Comparison of ENCODE assay signal across 22 cellular contexts in genomic region chr7:91875851-91876250, GRCh38. TPM values are rescaled to one million over a fixed set of nuclear protein-coding genes. Genes with fewer than 3 reads are reported as not detected.
DNase-seq lines count a peak whose midpoint lies in the region; ATAC-seq and TF ChIP-seq lines count a peak whose summit lies in the region.
"Had no signal": no experiment of that assay in that cellular context is flagged by ENCODE, and none has a peak within 500 bp of the region (broad histone marks: within the 10 kb centered on the region; RNA-seq: fewer than 3 reads in every experiment).

No MANE protein-coding gene starts in this region.

- H3K4ac ChIP-seq in IMR-90 (ENCODE audit: low read depth, low read length) = no peak overlapping the region

- intact Hi-C loops in IMR-90 (cut with micrococcal nuclease) = no loop called here

- H3K36me3 ChIP-seq in IMR-90 (ENCODE audit: control insufficient read depth, insufficient read depth, low read length) (peaks cover 6% of the 10 kb centered on the region), SK-N-MC (ENCODE audit: insufficient read depth, low read length) (peaks cover 52% of the 10 kb centered on the region)
- H3K36me3 ChIP-seq: pancreas had no signal

- no peaks in the 10 kb centered on the region for H4K20me1 ChIP-seq in IMR-90 (ENCODE audit: insufficient read depth, low read length)

- TF ChIP-seq RAD21 in IMR-90 (IDR thresholded peaks at IDR 0.05; ENCODE audit: low read length) = no peak

- H2AK5ac ChIP-seq in IMR-90 (ENCODE audit: low read depth, low read length) = no peak overlapping the region

- POLR2A ChIA-PET in IMR-90 (lab: Charles Lee; ENCODE audit: unreplicated experiment) = interaction anchor here (0.6 kb wide), 1 partner anchor 20 kb away, joined by 5 read pairs; no protein-coding TSS in a partner anchor

- H3K27ac ChIP-seq in IMR-90 (ENCODE audit: insufficient read depth, low read length) (no peak overlapping the region), SK-N-MC (peak overlapping the region; percentile 64; the same call in 1 of the 2 replicates)
- H3K27ac ChIP-seq: epithelial cell of prostate, pancreas, spleen, tibial nerve had no signal

- peaks cover 28 to 38% of the 10 kb centered on the region in 2 experiments for H3K79me1 ChIP-seq in IMR-90 (ENCODE audit: low read depth in 1 of 2, low read length in 2 of 2)

- no peaks in the 10 kb centered on the region for H3K27me3 ChIP-seq in IMR-90 (ENCODE audit: control insufficient read depth, insufficient read depth, low read length)
- H3K27me3 ChIP-seq: pancreas, spleen, tibial nerve had no signal

- TF ChIP-seq CTCF in IMR-90 (conservative IDR thresholded peaks at IDR 0.05; ENCODE audit: low read depth, low read length) = no peak

- peak; percentile 67 to 71 for DNase-seq in AML-193 (lab: John Stamatoyannopoulos, UW)
- DNase-seq in IMR-90 = no peak
- DNase-seq in SK-N-MC (ENCODE audit: low read depth, low spot score) = no peak
- DNase-seq in fibroblast of peridontal ligament (ENCODE audit: extremely low read depth) = peak; percentile 45
- DNase-seq in DMS53 treated with DMSO at 0.1 percent for 48 hours (lab: John Stamatoyannopoulos, UW; ENCODE audit: unreplicated experiment) = no peak
- DNase-seq in COR-L47 (lab: John Stamatoyannopoulos, UW) = no peak
- DNase-seq: activated CD4-positive, CD25-positive, alpha-beta regulatory T cell; activated CD8-positive, alpha-beta memory T cell treated with anti-CD3 and anti-CD28 coated beads, Interleukin-2, amount 10 ng/mL, durations not matched to agents 7 days and 5 days; activated naive CD4-positive, alpha-beta T cell; activated T-cell treated with anti-CD3 and anti-CD28 coated beads, Interleukin-2, amount 50 U/mL, for 48 hours; C1 segment of cervical spinal cord; effector CD4-positive, alpha-beta T cell; left cardiac atrium; NCI-H1436; nephron progenitor cell; pancreas; PC-3; spleen had no signal

- WGBS in IMR-90 (ENCODE audit: extremely low coverage in 2 of 2, insufficient read length in 1 of 2), 2 experiments = 80 to 100% methylated on average over 1 of the region's 3 CpGs

- H3K23ac ChIP-seq in IMR-90 (ENCODE audit: low read depth, low read length) = no peak overlapping the region

- CTCF ChIA-PET in IMR-90 (lab: Yijun Ruan, JAX) = interaction anchor here (0.6 to 0.8 kb wide), 2 partner anchors 11 to 26 kb away, joined by 3 to 5 read pairs; no protein-coding TSS in a partner anchor

- no peak overlapping the region for H2BK120ac ChIP-seq in IMR-90 (ENCODE audit: low read depth, low read length)

- no peak overlapping the region for H4K5ac ChIP-seq in IMR-90 (ENCODE audit: low read depth, low read length)

- no peak overlapping the region for H3K4me3 ChIP-seq in IMR-90 (ENCODE audit: insufficient read depth, low read depth, low read length)
- H3K4me3 ChIP-seq in SK-N-MC = no peak overlapping the region
- H3K4me3 ChIP-seq: pancreas, spleen, tibial nerve had no signal

- no peak overlapping the region for H2BK5ac ChIP-seq in IMR-90 (ENCODE audit: low read depth, low read length, poor library complexity, severe bottlenecking)

- no peak overlapping the region for H4K91ac ChIP-seq in IMR-90 (ENCODE audit: insufficient read depth, low read depth, low read length)

- no peak overlapping the region for H3K56ac ChIP-seq in IMR-90 (ENCODE audit: extremely low read depth, insufficient read depth, low read length)

- H4K8ac ChIP-seq in IMR-90 (ENCODE audit: low read depth in 2 of 2, low read length in 2 of 2) = no peak overlapping the region

- no peaks in the 10 kb centered on the region for H3K4me1 ChIP-seq in IMR-90 (ENCODE audit: control insufficient read depth, insufficient read depth, low read length)

- TF ChIP-seq POLR2A in IMR-90 (IDR thresholded peaks at IDR 0.05; ENCODE audit: low read depth, low read length) = no peak

- in situ Hi-C loops in IMR-90 (cut with MboI; ENCODE audit: low sequenced_read_pairs) = loop anchor here (10.0 kb wide), 1 partner anchor 791 kb away; no protein-coding TSS in a partner anchor

- H2BK20ac ChIP-seq in IMR-90 (ENCODE audit: low read depth, low read length) = no peak overlapping the region

- no peaks in the 10 kb centered on the region; the same call in 1 of the 2 replicates for H3K9me1 ChIP-seq in IMR-90 (ENCODE audit: insufficient read depth, low read length)

- H2AK9ac ChIP-seq in IMR-90 (replicated peaks; ENCODE audit: low read depth, low read length, poor library complexity) = no peak overlapping the region

- ATAC-seq in IMR-90 (ENCODE audit: low read depth) = no peak
- ATAC-seq in GM21529 (IDR thresholded peaks at IDR 0.05; ENCODE audit: unreplicated experiment) = no peak
- ATAC-seq: activated CD8-positive, alpha-beta memory T cell treated with anti-CD3 and anti-CD28 coated beads, Interleukin-2, amount 10 ng/mL, durations not matched to agents 7 days and 5 days; left cardiac atrium; pancreas; PC-3; Right ventricle myocardium inferior had no signal

- H2BK15ac ChIP-seq in IMR-90 (ENCODE audit: low read depth, low read length) = no peak overlapping the region

- dilution Hi-C loops in IMR-90 (cut with HindIII; ENCODE audit: low sequenced_read_pairs, unreplicated experiment) = no loop called here

- BruUV-seq in IMR-90 (replicated peaks; lab: Mats Ljungman, UMichigan) = no TSS peak

- no peak overlapping the region for H3K9ac ChIP-seq in IMR-90 (ENCODE audit: low read depth, low read length)
- H3K9ac ChIP-seq in SK-N-MC (ENCODE audit: insufficient read length) = no peak overlapping the region

- no peak overlapping the region for H2AFZ ChIP-seq in IMR-90 (replicated peaks; ENCODE audit: low read length, poor library complexity)

- H3K18ac ChIP-seq in IMR-90 (ENCODE audit: low read depth, low read length) = no peak overlapping the region

- H3K9me3 ChIP-seq in IMR-90 (ENCODE audit: control insufficient read depth, insufficient read depth, low read length) (no peaks in the 10 kb centered on the region), SK-N-MC (ENCODE audit: low read depth, low read length) (0 out of 2 replicates have a peak, but pooled peaks cover 4% of the 10 kb centered on the region)
- H3K9me3 ChIP-seq: pancreas, spleen, tibial nerve had no signal

- no peak overlapping the region for H3K14ac ChIP-seq in IMR-90 (replicated peaks; ENCODE audit: low read depth, low read length)

- H3K4me2 ChIP-seq in IMR-90 (ENCODE audit: low read depth, low read length) = no peak overlapping the region

TF ChIP-seq in IMR-90, 13 proteins besides CTCF, POLR2A, EP300 and RAD21:
- TF ChIP-seq CEBPB (IDR thresholded peaks at IDR 0.05; ENCODE audit: low read depth, low read length) (peak; percentile 58), FOS (IDR thresholded peaks at IDR 0.05; ENCODE audit: low read depth, low read length) (no peak)

RNA-seq across cellular contexts. Expression of gene MTERF1, which starts 4.7 kb away (rescaled TPM):
- 7.0 and 16.7 TPM in 2 replicates for total RNA-seq in IMR-90 (2012; rRNA removed)
- polyA plus RNA-seq in IMR-90 (2012; rRNA removed) = 5.6 and 7.3 TPM in 2 replicates
- polyA plus RNA-seq in IMR-90 (2012; cell fraction: cytosol; rRNA removed) = 0.53 and 0.84 TPM in 2 replicates
- polyA plus RNA-seq in IMR-90 (2012; cell fraction: nucleus; rRNA removed; ENCODE audit: low replicate concordance) = 0.60 and 7.4 TPM in 2 replicates

Comparison
In these comparisons a context has a peak if more than half of its experiments do, and no peak if none do; other contexts are left out.
1. DNase-seq: peak in AML-193 (2 of 2) and fibroblast of peridontal ligament (single experiment); none in IMR-90 (single experiment), SK-N-MC (single experiment), DMS53 treated with DMSO at 0.1 percent for 48 hours (single experiment) and COR-L47 (single experiment).